In the genomic region with DNA sequence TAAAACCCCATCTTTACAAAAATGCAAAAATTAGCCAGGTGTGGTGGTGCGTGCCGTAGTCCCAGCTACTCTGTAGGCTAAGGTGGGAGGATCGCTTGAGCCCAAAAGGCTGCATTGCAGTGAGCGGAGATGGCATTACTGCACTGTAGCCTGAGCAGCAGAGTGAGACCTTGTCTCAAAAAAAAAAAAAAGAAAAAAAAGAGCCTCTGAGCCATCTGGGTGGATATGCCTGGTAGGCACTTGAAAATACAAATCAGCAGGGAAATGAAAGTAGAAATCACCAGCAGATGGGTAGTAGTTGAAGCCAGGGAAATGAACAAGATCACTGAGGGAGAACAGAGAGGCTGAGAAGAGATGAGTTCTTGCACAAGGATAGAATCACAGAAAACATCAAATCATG, we compare ENCODE assay signal across 1 cellular context.
TF ChIP-seq lines count a peak whose summit lies in the region.

No MANE protein-coding gene starts in this region.

TF ChIP-seq in GM23338, 12 proteins besides CTCF, POLR2A, EP300 and RAD21 (continued from another document):
- TF ChIP-seq ZNF462 (CRISPR knock-in tag; IDR thresholded peaks at IDR 0.05) (no peak), EZH2phosphoT487 (IDR thresholded peaks at IDR 0.05; ENCODE audit: unreplicated experiment) (no peak), STAT1 (IDR thresholded peaks at IDR 0.05; ENCODE audit: unreplicated experiment) (no peak), ZNF331 (CRISPR knock-in tag; IDR thresholded peaks at IDR 0.05; ENCODE audit: low read depth) (no peak), ZNF114 (CRISPR knock-in tag; IDR thresholded peaks at IDR 0.05) (no peak), ETS1 (IDR thresholded peaks at IDR 0.05) (no peak)
